ENCODE assay signal across 1 cellular context in genomic region chr12:6556857-6557256, GRCh38.
TF ChIP-seq lines count a peak whose summit lies in the region.

No MANE protein-coding gene starts in this region.

TF ChIP-seq in endothelial cell of umbilical vein, 7 proteins besides CTCF, POLR2A, EP300 and RAD21:
- TF ChIP-seq FOS (IDR thresholded peaks at IDR 0.05; ENCODE audit: borderline replicate concordance, insufficient read depth, low read length) (no peak), POLR2AphosphoS5 (IDR thresholded peaks at IDR 0.05; ENCODE audit: insufficient read depth, low read depth, low read length) (no peak), GATA2 (IDR thresholded peaks at IDR 0.05; ENCODE audit: insufficient read depth, insufficient read length, low read depth, low read length) (no peak)
- TF ChIP-seq, protein P1, sequence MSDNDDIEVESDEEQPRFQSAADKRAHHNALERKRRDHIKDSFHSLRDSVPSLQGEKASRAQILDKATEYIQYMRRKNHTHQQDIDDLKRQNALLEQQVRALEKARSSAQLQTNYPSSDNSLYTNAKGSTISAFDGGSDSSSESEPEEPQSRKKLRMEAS (IDR thresholded peaks at IDR 0.05; ENCODE audit: insufficient read depth, insufficient read length) = no peak
